In the genomic region with DNA sequence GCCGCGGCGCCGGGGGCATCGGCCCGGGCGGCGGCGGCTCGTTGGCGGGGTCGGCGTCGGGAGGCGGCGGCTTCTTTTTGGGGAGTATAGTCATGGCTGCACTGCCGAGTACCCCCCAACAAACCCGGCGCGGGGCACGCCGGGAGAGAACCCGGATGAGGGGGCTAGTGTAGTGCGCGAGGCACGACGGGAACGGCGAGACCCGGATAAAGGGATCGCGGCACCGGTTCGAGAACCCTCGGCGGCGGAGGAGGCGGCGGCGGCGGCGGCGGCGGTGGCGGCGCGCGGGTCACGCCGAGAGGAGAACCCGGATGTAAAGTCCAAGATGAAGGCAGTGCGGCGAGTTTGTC, we compare ENCODE assay signal across 1 cellular context.
TF ChIP-seq lines count a peak whose summit lies in the region.

A gene with protein sequence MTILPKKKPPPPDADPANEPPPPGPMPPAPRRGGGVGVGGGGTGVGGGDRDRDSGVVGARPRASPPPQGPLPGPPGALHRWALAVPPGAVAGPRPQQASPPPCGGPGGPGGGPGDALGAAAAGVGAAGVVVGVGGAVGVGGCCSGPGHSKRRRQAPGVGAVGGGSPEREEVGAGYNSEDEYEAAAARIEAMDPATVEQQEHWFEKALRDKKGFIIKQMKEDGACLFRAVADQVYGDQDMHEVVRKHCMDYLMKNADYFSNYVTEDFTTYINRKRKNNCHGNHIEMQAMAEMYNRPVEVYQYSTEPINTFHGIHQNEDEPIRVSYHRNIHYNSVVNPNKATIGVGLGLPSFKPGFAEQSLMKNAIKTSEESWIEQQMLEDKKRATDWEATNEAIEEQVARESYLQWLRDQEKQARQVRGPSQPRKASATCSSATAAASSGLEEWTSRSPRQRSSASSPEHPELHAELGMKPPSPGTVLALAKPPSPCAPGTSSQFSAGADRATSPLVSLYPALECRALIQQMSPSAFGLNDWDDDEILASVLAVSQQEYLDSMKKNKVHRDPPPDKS (minus strand): TSS at position 131 of the 350 bp plus-strand sequence. CDS start 37 bp downstream, at position 94.

TF ChIP-seq in SK-N-SH treated with all-trans-retinoic acid at 6 μM for 48 hours, 23 proteins besides CTCF, POLR2A, EP300 and RAD21 (continued from another document):
- TF ChIP-seq, protein P1, sequence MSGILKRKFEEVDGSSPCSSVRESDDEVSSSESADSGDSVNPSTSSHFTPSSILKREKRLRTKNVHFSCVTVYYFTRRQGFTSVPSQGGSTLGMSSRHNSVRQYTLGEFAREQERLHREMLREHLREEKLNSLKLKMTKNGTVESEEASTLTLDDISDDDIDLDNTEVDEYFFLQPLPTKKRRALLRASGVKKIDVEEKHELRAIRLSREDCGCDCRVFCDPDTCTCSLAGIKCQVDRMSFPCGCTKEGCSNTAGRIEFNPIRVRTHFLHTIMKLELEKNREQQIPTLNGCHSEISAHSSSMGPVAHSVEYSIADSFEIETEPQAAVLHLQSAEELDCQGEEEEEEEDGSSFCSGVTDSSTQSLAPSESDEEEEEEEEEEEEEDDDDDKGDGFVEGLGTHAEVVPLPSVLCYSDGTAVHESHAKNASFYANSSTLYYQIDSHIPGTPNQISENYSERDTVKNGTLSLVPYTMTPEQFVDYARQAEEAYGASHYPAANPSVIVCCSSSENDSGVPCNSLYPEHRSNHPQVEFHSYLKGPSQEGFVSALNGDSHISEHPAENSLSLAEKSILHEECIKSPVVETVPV (CRISPR knock-in tag; IDR thresholded peaks at IDR 0.05), result no peak
- no peak for TF ChIP-seq ZFP30 (CRISPR knock-in tag; IDR thresholded peaks at IDR 0.05)
- TF ChIP-seq BACH2 (CRISPR knock-in tag; IDR thresholded peaks at IDR 0.05; ENCODE audit: borderline replicate concordance), result no peak
- no peak for TF ChIP-seq SNAI2 (CRISPR knock-in tag; IDR thresholded peaks at IDR 0.05)
- no peak for TF ChIP-seq ISL1 (CRISPR knock-in tag; IDR thresholded peaks at IDR 0.05)
- no peak for TF ChIP-seq GLIS3 (CRISPR knock-in tag; IDR thresholded peaks at IDR 0.05)
- no peak for TF ChIP-seq PPARA (CRISPR knock-in tag; IDR thresholded peaks at IDR 0.05; ENCODE audit: borderline replicate concordance)
- TF ChIP-seq, protein P2, sequence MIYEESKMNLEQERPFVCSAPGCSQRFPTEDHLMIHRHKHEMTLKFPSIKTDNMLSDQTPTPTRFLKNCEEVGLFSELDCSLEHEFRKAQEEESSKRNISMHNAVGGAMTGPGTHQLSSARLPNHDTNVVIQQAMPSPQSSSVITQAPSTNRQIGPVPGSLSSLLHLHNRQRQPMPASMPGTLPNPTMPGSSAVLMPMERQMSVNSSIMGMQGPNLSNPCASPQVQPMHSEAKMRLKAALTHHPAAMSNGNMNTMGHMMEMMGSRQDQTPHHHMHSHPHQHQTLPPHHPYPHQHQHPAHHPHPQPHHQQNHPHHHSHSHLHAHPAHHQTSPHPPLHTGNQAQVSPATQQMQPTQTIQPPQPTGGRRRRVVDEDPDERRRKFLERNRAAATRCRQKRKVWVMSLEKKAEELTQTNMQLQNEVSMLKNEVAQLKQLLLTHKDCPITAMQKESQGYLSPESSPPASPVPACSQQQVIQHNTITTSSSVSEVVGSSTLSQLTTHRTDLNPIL (CRISPR knock-in tag; IDR thresholded peaks at IDR 0.05; ENCODE audit: low read depth), result no peak
- TF ChIP-seq TOX (CRISPR knock-in tag; IDR thresholded peaks at IDR 0.05; ENCODE audit: borderline replicate concordance), result no peak
- no peak for TF ChIP-seq ZNF565 (CRISPR knock-in tag; conservative IDR thresholded peaks at IDR 0.05; ENCODE audit: low read depth)
- TF ChIP-seq TCF4 (CRISPR knock-in tag; IDR thresholded peaks at IDR 0.05; ENCODE audit: borderline replicate concordance), result no peak
